Comparison of ENCODE assay signal across 11 cellular contexts in genomic region chr16:31182391-31182790, GRCh38. TPM values are rescaled to one million over a fixed set of nuclear protein-coding genes. Genes with fewer than 3 reads are reported as not detected.
DNase-seq lines count a peak whose midpoint lies in the region; ATAC-seq, FAIRE-seq and TF ChIP-seq lines count a peak whose summit lies in the region.
"Had no signal": no experiment of that assay in that cellular context is flagged by ENCODE, and none has a peak within 500 bp of the region (broad histone marks: within the 10 kb centered on the region; RNA-seq: fewer than 3 reads in every experiment).

No MANE protein-coding gene starts in this region.

- H3K27ac ChIP-seq in psoas muscle: peak overlapping the region; percentile 17

- no peak for ATAC-seq in psoas muscle
- no peak for ATAC-seq in HG03045 (IDR thresholded peaks at IDR 0.05; ENCODE audit: unreplicated experiment)
- no peak for ATAC-seq in GM21390 (IDR thresholded peaks at IDR 0.05; ENCODE audit: unreplicated experiment)
- ATAC-seq in HG02571 (IDR thresholded peaks at IDR 0.05; ENCODE audit: unreplicated experiment): no peak

- 26 to 30% (median 29%) methylated on average over 7 of the region's 7 CpGs for WGBS in psoas muscle, 3 donors

- DNase-seq in RKO (ENCODE audit: low spot score): peak; percentile 36
- no peak for DNase-seq in epithelial cell of esophagus (ENCODE audit: low read depth)
- DNase-seq in psoas muscle: no peak
- DNase-seq in RCC 7860 (ENCODE audit: low spot score): no peak
- DNase-seq: NCI-H1436 had no signal

- H3K4me1 ChIP-seq in psoas muscle: peaks cover 36% of the 10 kb centered on the region

- no peaks in the 10 kb centered on the region for H3K9me3 ChIP-seq in psoas muscle

- TF ChIP-seq CTCF in epithelial cell of esophagus (IDR thresholded peaks at IDR 0.05; ENCODE audit: insufficient read depth, low read depth, low read length, missing control alignments) (no peak), psoas muscle (IDR thresholded peaks at IDR 0.05) (no peak)

- no peak for FAIRE-seq in RCC 7860 (lab: Jason Lieb, UNC)
- FAIRE-seq: GM19239 had no signal

- intact Hi-C loops in psoas muscle (cut with DNase I): loop anchor here in 1 of 2 donors (5.0 kb wide), 1 partner anchor 35 kb away; the partner anchor contains the start of gene PYDC1

- no peaks in the 10 kb centered on the region for H3K27me3 ChIP-seq in psoas muscle (ENCODE audit: insufficient read depth in 3 of 3, low read length in 2 of 3)

- peak overlapping the region; percentile 74 for H3K4me3 ChIP-seq in GM08714 (ENCODE audit: low read length)
- peak overlapping the region; percentile 88 for H3K4me3 ChIP-seq in epithelial cell of esophagus (ENCODE audit: low read length)
- H3K4me3 ChIP-seq in psoas muscle: peak overlapping the region; percentile 95

- peaks cover 31 to 51% of the 10 kb centered on the region in 2 donors for H3K36me3 ChIP-seq in psoas muscle (ENCODE audit: insufficient read depth in 1 of 2, low read depth in 1 of 2)

RNA-seq across cellular contexts. Expression of gene FUS, which starts 2.5 kb away (rescaled TPM):
- 100 to 1,000 TPM; 133 to 246 (median 160) TPM for total RNA-seq in psoas muscle
- 100 to 1,000 TPM; 117 to 185 (median 159) TPM for polyA plus RNA-seq in psoas muscle

RNA-seq across cellular contexts. Expression of gene PYCARD, which starts 20.2 kb away (rescaled TPM):
- total RNA-seq in psoas muscle: 1 to 10 TPM; 2.6 to 3.2 (median 3.0) TPM
- 1 to 10 TPM; 2.1 to 4.9 (median 3.4) TPM for polyA plus RNA-seq in psoas muscle

RNA-seq across cellular contexts. Expression of gene TRIM72, which starts 31.5 kb away (rescaled TPM):
- total RNA-seq in psoas muscle: 100 to 1,000 TPM; 155 to 236 (median 229) TPM
- polyA plus RNA-seq in psoas muscle: 100 to 1,000 TPM in 1 of 3 donors, 10 to 100 TPM in 2; 62.9 to 132 (median 64.8) TPM

RNA-seq across cellular contexts. Expression of gene PRSS36, which starts 32.5 kb away (rescaled TPM):
- 1 to 10 TPM in 1 of 4 donors, under 1 TPM in 3; 0.47 to 1.1 (median 0.67) TPM for total RNA-seq in psoas muscle
- polyA plus RNA-seq in psoas muscle: 1 to 10 TPM in 2 of 3 donors, under 1 TPM in 1; 0.24 to 1.7 (median 1.3) TPM

RNA-seq across cellular contexts. Expression of gene PYDC1, which starts 34.5 kb away (rescaled TPM):
- total RNA-seq in psoas muscle: not detected
- polyA plus RNA-seq in psoas muscle: not detected
- total RNA-seq: myocyte had no signal
